Comparison of ENCODE assay signal across 20 cellular contexts in genomic region chr16:83969771-83970429, GRCh38. TPM values are rescaled to one million over a fixed set of nuclear protein-coding genes. Genes with fewer than 3 reads are reported as not detected.
DNase-seq lines count a peak whose midpoint lies in the region; ATAC-seq and TF ChIP-seq lines count a peak whose summit lies in the region.
"Had no signal": no experiment of that assay in that cellular context is flagged by ENCODE, and none has a peak within 500 bp of the region (broad histone marks: within the 10 kb centered on the region; RNA-seq: fewer than 3 reads in every experiment).

No MANE protein-coding gene starts in this region.

- H3K9ac ChIP-seq in endodermal cell (ENCODE audit: extremely low read depth, low read length, poor library complexity, severe bottlenecking): no peak overlapping the region

- in situ Hi-C loops in transverse colon (cut with MboI; ENCODE audit: low pct_ligation_motif_present in 1 of 4, low pct_unique_long_range_greater_than_20kb in 1 of 4, low sequenced_read_pairs in 3 of 4): loop anchor here in 3 of 4 donors (25.0 kb wide), 3 partner anchors 92 to 517 kb away; partner anchors contain the start of genes ADAD2 (in 1 of the 3) and TAF1C (in 1 of the 3)

- H3K4me1 Mint-ChIP-seq in CD14-positive monocyte: peaks cover 2% of the 10 kb centered on the region
- H3K4me1 Mint-ChIP-seq in endodermal cell: no peaks in the 10 kb centered on the region
- peaks cover 11% of the 10 kb centered on the region for H3K4me1 Mint-ChIP-seq in nephron progenitor cell

- H3K36me3 ChIP-seq in H7 (replicated peaks; ENCODE audit: control insufficient read depth, insufficient read depth, low read length) (no peaks in the 10 kb centered on the region), endodermal cell (ENCODE audit: control insufficient read depth, insufficient read depth, low read length) (no peaks in the 10 kb centered on the region), transverse colon (no peaks in the 10 kb centered on the region)
- H3K36me3 ChIP-seq: cardiac muscle cell, HAP-1 had no signal

- H3K4me3 ChIP-seq in H7 (ENCODE audit: insufficient read depth, low read depth, low read length): no peak overlapping the region
- H3K4me3 ChIP-seq in endodermal cell (ENCODE audit: low read length): no peak overlapping the region
- H3K4me3 ChIP-seq in transverse colon: no peak overlapping the region
- H3K4me3 ChIP-seq: cardiac muscle cell, PC-9, SK-N-MC, suprapubic skin had no signal

- peaks cover 32 to 53% (median 44%) of the 10 kb centered on the region in 3 donors for H3K27me3 Mint-ChIP-seq in CD14-positive monocyte (ENCODE audit: low read depth in 3 of 3)
- H3K27me3 Mint-ChIP-seq in endodermal cell (ENCODE audit: insufficient read depth): peaks cover 20% of the 10 kb centered on the region
- H3K27me3 Mint-ChIP-seq in nephron progenitor cell (ENCODE audit: low read depth, poor library complexity): peaks cover 32% of the 10 kb centered on the region

- H3K9me3 ChIP-seq in endodermal cell (ENCODE audit: control insufficient read depth, low read length) (no peaks in the 10 kb centered on the region), transverse colon (no peaks in the 10 kb centered on the region)
- H3K9me3 ChIP-seq: HAP-1, suprapubic skin had no signal

- TF ChIP-seq CTCF in CD14-positive monocyte (IDR thresholded peaks at IDR 0.05): no peak
- no peak for TF ChIP-seq CTCF in endodermal cell (conservative IDR thresholded peaks at IDR 0.05)
- TF ChIP-seq CTCF in nephron progenitor cell (IDR thresholded peaks at IDR 0.05): no peak
- TF ChIP-seq CTCF in transverse colon (IDR thresholded peaks at IDR 0.05): no peak

- no peaks in the 10 kb centered on the region for H3K4me1 ChIP-seq in endodermal cell (ENCODE audit: control insufficient read depth, insufficient read depth, low read length)
- H3K4me1 ChIP-seq in transverse colon: no peaks in the 10 kb centered on the region
- H3K4me1 ChIP-seq: HAP-1 had no signal

- peaks cover 11% of the 10 kb centered on the region for H3K27me3 ChIP-seq in H7 (ENCODE audit: control insufficient read depth, insufficient read depth, low read length)
- peaks cover 13% of the 10 kb centered on the region for H3K27me3 ChIP-seq in endodermal cell (ENCODE audit: control insufficient read depth, insufficient read depth, low read length, poor library complexity, severe bottlenecking)
- H3K27me3 ChIP-seq in transverse colon: peaks cover 16% of the 10 kb centered on the region

- peak; percentile 38 for DNase-seq in CD14-positive monocyte (ENCODE audit: low spot score)
- DNase-seq in H7: peak; percentile 80
- DNase-seq in endodermal cell: no peak
- no peak for DNase-seq in nephron progenitor cell
- DNase-seq in KG1 (lab: John Stamatoyannopoulos, UW): no peak
- no peak for DNase-seq in transverse colon
- DNase-seq: activated CD4-positive, alpha-beta T cell treated with anti-CD3 and anti-CD28 coated beads, Interleukin-2, amount 10 ng/mL, durations not matched to agents 24 days and 14 days; activated naive CD4-positive, alpha-beta T cell treated with anti-CD3 and anti-CD28 coated beads, Interleukin-2, amount 10 ng/mL, durations not matched to agents 7 days and 5 days; NCI-H1694 treated with DMSO at 0.1 percent for 48 hours; NCI-H524; occipital lobe; PC-9; stimulated activated CD4-positive, alpha-beta T cell treated with anti-CD3 and anti-CD28 coated beads, Interleukin-2, amount 100 ng/mL, for 24 hours had no signal

- TF ChIP-seq POLR2A in transverse colon (IDR thresholded peaks at IDR 0.05): no peak

- no peak overlapping the region for H3K27ac Mint-ChIP-seq in CD14-positive monocyte
- no peak overlapping the region for H3K27ac Mint-ChIP-seq in endodermal cell
- H3K27ac Mint-ChIP-seq in nephron progenitor cell: no peak overlapping the region
- H3K27ac Mint-ChIP-seq: activated CD4-positive, alpha-beta T cell treated with anti-CD3 and anti-CD28 coated beads, Interleukin-2, amount 10 ng/mL, durations not matched to agents 24 days and 14 days; activated naive CD4-positive, alpha-beta T cell treated with anti-CD3 and anti-CD28 coated beads, Interleukin-2, amount 10 ng/mL, durations not matched to agents 7 days and 5 days had no signal

- H3K9me3 Mint-ChIP-seq in CD14-positive monocyte (peaks cover 0 to 10% (median 3%) of the 10 kb centered on the region in 7 donors), endodermal cell (no peaks in the 10 kb centered on the region), nephron progenitor cell (no peaks in the 10 kb centered on the region)
- H3K9me3 Mint-ChIP-seq: activated CD4-positive, alpha-beta T cell treated with anti-CD3 and anti-CD28 coated beads, Interleukin-2, amount 10 ng/mL, durations not matched to agents 24 days and 14 days; activated naive CD4-positive, alpha-beta T cell treated with anti-CD3 and anti-CD28 coated beads, Interleukin-2, amount 10 ng/mL, durations not matched to agents 7 days and 5 days had no signal

- H3K27ac ChIP-seq in endodermal cell (ENCODE audit: low read depth, low read length) (no peak overlapping the region), transverse colon (no peak overlapping the region)
- H3K27ac ChIP-seq: cardiac muscle cell, PC-9, SK-N-MC, suprapubic skin had no signal

- H3K36me3 Mint-ChIP-seq in CD14-positive monocyte: peaks cover 2 to 6% of the 10 kb centered on the region in 2 donors
- no peaks in the 10 kb centered on the region for H3K36me3 Mint-ChIP-seq in endodermal cell (ENCODE audit: low read depth)
- H3K36me3 Mint-ChIP-seq in nephron progenitor cell (ENCODE audit: low read depth): no peaks in the 10 kb centered on the region
- H3K36me3 Mint-ChIP-seq: activated naive CD4-positive, alpha-beta T cell treated with anti-CD3 and anti-CD28 coated beads, Interleukin-2, amount 10 ng/mL, durations not matched to agents 7 days and 5 days had no signal

- peak overlapping the region in 1 of 2 donors; percentile 72 for H3K4me3 Mint-ChIP-seq in CD14-positive monocyte
- H3K4me3 Mint-ChIP-seq in endodermal cell: peak overlapping the region; percentile 59
- peak overlapping the region; percentile 86 for H3K4me3 Mint-ChIP-seq in nephron progenitor cell
- H3K4me3 Mint-ChIP-seq: activated CD4-positive, alpha-beta T cell treated with anti-CD3 and anti-CD28 coated beads, Interleukin-2, amount 10 ng/mL, durations not matched to agents 24 days and 14 days; activated naive CD4-positive, alpha-beta T cell treated with anti-CD3 and anti-CD28 coated beads, Interleukin-2, amount 10 ng/mL, durations not matched to agents 7 days and 5 days had no signal

- no peak for ATAC-seq in GM21447 (IDR thresholded peaks at IDR 0.05; ENCODE audit: unreplicated experiment)

- intact Hi-C loops in CD14-positive monocyte (cut with micrococcal nuclease) (loop anchor here (2.0 to 10.0 kb wide), 3 partner anchors 217 to 535 kb away; partner anchors contain the start of genes TAF1C (in 2 of the 2) and MEAK7 (in 1 of the 2)), transverse colon (cut with DNase I; ENCODE audit: low total_unique reads) (loop anchor here (5.0 kb wide), 1 partner anchor 902 kb away; no protein-coding TSS in a partner anchor)

- TF ChIP-seq EP300 in transverse colon (IDR thresholded peaks at IDR 0.05; ENCODE audit: low read depth): no peak

- 70 to 82% methylated on average over 3 to 18 of the region's 18 CpGs for WGBS in endodermal cell (ENCODE audit: insufficient coverage in 1 of 2, insufficient read length in 1 of 2), 2 experiments
- 67% methylated on average over 13 of the region's 18 CpGs; no CpG with 5 or more reads in 1 of the 2 donors for WGBS in transverse colon (ENCODE audit: low coverage in 1 of 2), 2 donors

RNA-seq across cellular contexts. Expression of gene NECAB2, which starts 1.9 kb away (rescaled TPM):
- polyA plus RNA-seq in CD14-positive monocyte: 1 to 10 TPM in 1 of 2 donors, under 1 TPM in 1; 0.33 to 1.4 TPM
- 0.55 and 1.2 TPM in 2 replicates for total RNA-seq in H7 (2014; rRNA removed; shearing (Covaris generic))
- total RNA-seq in endodermal cell: 1 to 10 TPM; 2.7 to 3.3 TPM
- polyA plus RNA-seq in endodermal cell (2013, experiment 1 of 2): 34.1 TPM
- polyA plus RNA-seq in endodermal cell (2013, experiment 2 of 2): 29.4 TPM
- under 1 TPM in 1 of 4 donors, not detected in 3; 0.41 TPM for total RNA-seq in transverse colon
- total RNA-seq: activated CD4-positive, alpha-beta T cell treated with anti-CD3 and anti-CD28 coated beads, Interleukin-2, amount 10 ng/mL, durations not matched to agents 24 days and 14 days; HT1080; lung microvascular endothelial cell; suprapubic skin had no signal

RNA-seq across cellular contexts. Expression of gene OSGIN1, which starts 16.9 kb away (rescaled TPM):
- 1 to 10 TPM; 1.8 to 4.0 TPM for polyA plus RNA-seq in CD14-positive monocyte
- total RNA-seq in H7 (2014; rRNA removed; shearing (Covaris generic)): 1.3 and 1.6 TPM in 2 replicates
- total RNA-seq in endodermal cell: 1 to 10 TPM; 1.6 to 2.7 TPM
- 1.0 TPM for polyA plus RNA-seq in endodermal cell (2013, experiment 1 of 2)
- 0.70 TPM for polyA plus RNA-seq in endodermal cell (2013, experiment 2 of 2)
- total RNA-seq in transverse colon: 10 to 100 TPM; 10.7 to 26.2 (median 16.7) TPM

Comparison
In these comparisons a context has a peak if more than half of its experiments do, and no peak if none do; other contexts are left out.
1. DNase-seq: peak in CD14-positive monocyte (single experiment) and H7 (single experiment); none in endodermal cell (single experiment), nephron progenitor cell (single experiment), KG1 (single experiment) and transverse colon (single experiment).